In the genomic region with DNA sequence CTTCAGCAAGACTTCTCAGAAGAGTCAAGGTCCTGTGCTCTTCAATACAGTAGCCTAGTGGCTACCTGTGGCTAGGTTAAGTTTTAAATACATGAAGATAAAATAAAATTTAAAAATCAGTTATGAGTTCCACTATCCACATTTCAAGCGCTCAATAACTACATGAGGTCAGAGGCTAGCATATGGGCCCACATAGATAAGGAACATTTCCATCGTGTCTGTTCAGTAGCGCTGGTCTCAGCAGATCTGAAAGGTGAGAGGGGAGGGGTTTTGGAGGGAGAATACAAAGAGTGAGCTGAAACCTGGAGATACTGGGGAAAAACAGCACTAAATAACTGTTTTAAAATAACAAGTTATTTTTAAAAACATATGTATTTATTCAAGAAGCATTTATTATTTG, we compare ENCODE assay signal across 20 cellular contexts.
"Had no signal": no experiment of that assay in that cellular context is flagged by ENCODE, and none has a peak within 500 bp of the region (broad histone marks: within the 10 kb centered on the region; RNA-seq: fewer than 3 reads in every experiment).

No MANE protein-coding gene starts in this region.

- ATAC-seq: left lobe of liver, natural killer cell had no signal

- H3K9me3 Mint-ChIP-seq: dendritic cell treated with granulocyte-macrophage colony-stimulating factor and Interleukin-4, amounts not matched to agents 40 ng/mL and 50 ng/mL, for 4 days; mesothelial cell of epicardium; natural killer cell had no signal

- H3K27ac Mint-ChIP-seq: dendritic cell treated with granulocyte-macrophage colony-stimulating factor and Interleukin-4, amounts not matched to agents 40 ng/mL and 50 ng/mL, for 4 days; natural killer cell; progenitor cell of endocrine pancreas had no signal

- H3K4me3 Mint-ChIP-seq: dendritic cell treated with granulocyte-macrophage colony-stimulating factor and Interleukin-4, amounts not matched to agents 40 ng/mL and 50 ng/mL, for 4 days; mesothelial cell of epicardium; natural killer cell had no signal

- H3K9me3 ChIP-seq: esophagus muscularis mucosa, gastrocnemius medialis, heart right ventricle, pancreas, suprapubic skin, thyroid gland, upper lobe of left lung, vagina had no signal

- H3K4me1 ChIP-seq: suprapubic skin, thyroid gland, upper lobe of left lung had no signal

- H3K4me1 Mint-ChIP-seq: natural killer cell had no signal

- DNase-seq: effector CD4-positive, alpha-beta T cell; gastrocnemius medialis; heart right ventricle; islet precursor cell; natural killer cell; occipital lobe; pancreas; right cardiac atrium; small intestine; stimulated activated CD4-positive, alpha-beta T cell treated with anti-CD3 and anti-CD28 coated beads, Interleukin-2, amount 100 ng/mL, for 48 hours; stimulated activated naive CD4-positive, alpha-beta T cell treated with Interleukin-2 at 50 U/mL for 16 hours; thyroid gland; upper lobe of left lung had no signal

- H3K4me3 ChIP-seq: esophagus muscularis mucosa, gastrocnemius medialis, heart right ventricle, pancreas, suprapubic skin, thyroid gland, upper lobe of left lung, vagina had no signal

- H3K27me3 Mint-ChIP-seq: dendritic cell treated with granulocyte-macrophage colony-stimulating factor and Interleukin-4, amounts not matched to agents 40 ng/mL and 50 ng/mL, for 4 days; progenitor cell of endocrine pancreas had no signal

- H3K36me3 ChIP-seq: esophagus muscularis mucosa, gastrocnemius medialis, pancreas, suprapubic skin, thyroid gland, upper lobe of left lung, vagina had no signal

- H3K36me3 Mint-ChIP-seq: natural killer cell had no signal

- H3K27me3 ChIP-seq: esophagus muscularis mucosa, gastrocnemius medialis, heart right ventricle, pancreas, suprapubic skin, thyroid gland, upper lobe of left lung, vagina had no signal

- H3K27ac ChIP-seq: esophagus muscularis mucosa, gastrocnemius medialis, heart right ventricle, pancreas, suprapubic skin, thyroid gland, upper lobe of left lung, vagina had no signal
